ENCODE assay signal across 8 cellular contexts in the genomic region with DNA sequence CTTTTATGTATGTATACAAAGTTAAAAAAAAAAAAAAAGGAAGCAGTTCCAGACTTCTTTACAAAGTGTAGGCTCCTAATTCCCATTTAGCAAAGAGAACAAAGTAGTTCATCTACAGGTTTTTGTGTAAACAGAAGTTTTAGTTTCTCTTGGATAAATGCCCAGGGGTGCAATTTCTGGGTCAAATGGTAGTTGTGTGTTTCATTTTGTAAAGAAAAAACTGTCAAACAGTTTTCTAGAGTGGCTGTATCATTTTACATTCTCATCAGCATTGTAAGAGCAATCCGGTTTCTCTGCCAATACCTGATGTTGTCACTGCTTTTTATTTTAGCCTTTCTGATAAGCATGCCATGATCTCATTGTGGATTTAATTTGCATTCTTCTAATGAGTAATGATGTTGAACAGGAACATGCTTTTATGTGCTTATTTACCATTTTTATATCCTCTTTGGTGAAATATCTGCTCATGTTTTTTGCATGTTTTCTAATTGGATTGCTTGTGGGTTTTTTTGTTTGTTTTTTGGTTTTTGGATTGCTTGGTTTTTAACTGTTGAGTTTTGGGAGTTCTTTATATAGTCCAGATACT. TPM values are rescaled to one million over a fixed set of nuclear protein-coding genes. Genes with fewer than 3 reads are reported as not detected.
DNase-seq lines count a peak whose midpoint lies in the region; ATAC-seq and TF ChIP-seq lines count a peak whose summit lies in the region.

No MANE protein-coding gene starts in this region.

- no peaks in the 10 kb centered on the region for H4K20me1 ChIP-seq in PC-3 (ENCODE audit: low read length)

- no peaks in the 10 kb centered on the region for H3K9me2 ChIP-seq in PC-3 (replicated peaks; ENCODE audit: low read length)

- H3K4me2 ChIP-seq in PC-3 (ENCODE audit: low read length): peak overlapping the region; percentile 66

- POLR2A ChIA-PET in PC-3 (lab: Charles Lee; ENCODE audit: unreplicated experiment): interaction anchor here (0.6 kb wide), 1 partner anchor 38 kb away, joined by 8 read pairs; no protein-coding TSS in a partner anchor

- BruUV-seq in PC-3 (replicated peaks; lab: Mats Ljungman, UMichigan): no TSS peak

- peaks cover 37% of the 10 kb centered on the region for H3K4me1 ChIP-seq in PC-3 (ENCODE audit: insufficient read depth, low read length)

- intact Hi-C loops in PC-3 (cut with micrococcal nuclease): loop anchor here (1.0 to 2.0 kb wide), 2 partner anchors 18 to 29 kb away; no protein-coding TSS in a partner anchor

- H3K27ac ChIP-seq in PC-3 (ENCODE audit: low read length) (peak overlapping the region; percentile 87), caudate nucleus (ENCODE audit: low read depth, low read length) (no peak overlapping the region)

- CTCF ChIA-PET in PC-3 (lab: Charles Lee): no interaction called here

- H3K9me3 ChIP-seq in PC-3 (ENCODE audit: low read length): no peaks in the 10 kb centered on the region

- ATAC-seq in HG03060 (IDR thresholded peaks at IDR 0.05; ENCODE audit: low read depth, unreplicated experiment): peak; percentile 69
- peak; percentile 68 for ATAC-seq in PC-3

- H3K4me3 ChIP-seq in PC-3 (ENCODE audit: low read length): no peak overlapping the region

- no peak overlapping the region for H2AFZ ChIP-seq in PC-3 (ENCODE audit: low read length)

- H3K27me3 ChIP-seq in PC-3 (ENCODE audit: low read length): no peaks in the 10 kb centered on the region

- peaks cover 4% of the 10 kb centered on the region for H3F3A ChIP-seq in PC-3 (ENCODE audit: low read length, unreplicated experiment)

- DNase-seq in GM04504 (ENCODE audit: low read depth) (peak; percentile 13), PC-3 (peak; percentile 95), iris pigment epithelial cell (ENCODE audit: low read depth) (peak; percentile 72), GOT3 (lab: John Stamatoyannopoulos, UW) (no peak), GM03348 (ENCODE audit: low spot score) (no peak), caudate nucleus (lab: John Stamatoyannopoulos, UW) (no peak)
- no peak for DNase-seq in stimulated activated CD8-positive, alpha-beta memory T cell treated with anti-CD3 and anti-CD28 coated beads, Interleukin-4, amount 100 ng/mL, for 48 hours

- TF ChIP-seq CTCF in PC-3 (conservative IDR thresholded peaks at IDR 0.05; ENCODE audit: low read depth, low read length): no peak

- no peaks in the 10 kb centered on the region for H3K79me2 ChIP-seq in PC-3 (ENCODE audit: low read length)

- H3K9ac ChIP-seq in PC-3 (ENCODE audit: low read length): peak overlapping the region; percentile 50

- H3K36me3 ChIP-seq in PC-3 (ENCODE audit: low read depth, low read length): no peaks in the 10 kb centered on the region

RNA-seq across cellular contexts. Expression of a gene that starts 16.6 kb away (rescaled TPM):
- 54.7 and 70.6 TPM in 2 replicates for total RNA-seq in PC-3 (2014; rRNA removed)

Comparison
In these comparisons a context has a peak if more than half of its experiments do, and no peak if none do; other contexts are left out.
1. DNase-seq: peak in GM04504 (single experiment), PC-3 (single experiment) and iris pigment epithelial cell (single experiment); none in stimulated activated CD8-positive, alpha-beta memory T cell treated with anti-CD3 and anti-CD28 coated beads, Interleukin-4, amount 100 ng/mL, for 48 hours (single experiment), GOT3 (single experiment), GM03348 (single experiment) and caudate nucleus (0 of 61).